14 cellular contexts compared by ENCODE assay signal in genomic region chr19:2532252-2533071, GRCh38. TPM values are rescaled to one million over a fixed set of nuclear protein-coding genes. Genes with fewer than 3 reads are reported as not detected.
DNase-seq lines count a peak whose midpoint lies in the region; ATAC-seq and TF ChIP-seq lines count a peak whose summit lies in the region.
"Had no signal": no experiment of that assay in that cellular context is flagged by ENCODE, and none has a peak within 500 bp of the region (broad histone marks: within the 10 kb centered on the region; RNA-seq: fewer than 3 reads in every experiment).

No MANE protein-coding gene starts in this region.

- H2BK5ac ChIP-seq in mesenchymal stem cell (ENCODE audit: low read depth, low read length, poor library complexity, severe bottlenecking), result no peak overlapping the region

- H3K4ac ChIP-seq in mesenchymal stem cell (ENCODE audit: low read depth in 1 of 2, low read length in 2 of 2), result no peak overlapping the region

- no peaks in the 10 kb centered on the region for H3K79me1 ChIP-seq in mesenchymal stem cell (replicated peaks; ENCODE audit: low read length, poor library complexity, severe bottlenecking)

- H3K27ac ChIP-seq in cingulate gyrus (ENCODE audit: low read depth, low read length) (peak overlapping the region; percentile 34), mesenchymal stem cell (ENCODE audit: low read length, poor library complexity, severe bottlenecking) (peak overlapping the region; percentile 51)

- no peak for TF ChIP-seq CTCF in Calu3 (IDR thresholded peaks at IDR 0.05; ENCODE audit: unreplicated experiment)

- H3K4me1 Mint-ChIP-seq in Calu3 (ENCODE audit: low read depth, unreplicated experiment), result peaks cover 31% of the 10 kb centered on the region

- no peak overlapping the region for H3K9ac ChIP-seq in mesenchymal stem cell (ENCODE audit: low read length)

- H2BK120ac ChIP-seq in mesenchymal stem cell (ENCODE audit: low read depth, low read length), result no peak overlapping the region

- peaks cover 3% of the 10 kb centered on the region for H3K9me3 Mint-ChIP-seq in Calu3 (ENCODE audit: low read depth, unreplicated experiment)
- H3K9me3 Mint-ChIP-seq: CD8-positive, alpha-beta memory T cell had no signal

- peak overlapping the region; percentile 86 for H3K27ac Mint-ChIP-seq in Calu3 (ENCODE audit: unreplicated experiment)
- H3K27ac Mint-ChIP-seq: stimulated activated naive CD8-positive, alpha-beta T cell treated with anti-CD3 and anti-CD28 coated beads, Interleukin-15, Interleukin-2, amounts not matched to agents 100 ng/mL and 50 ng/mL, for 24 hours had no signal

- H3K18ac ChIP-seq in mesenchymal stem cell (ENCODE audit: low read depth in 1 of 2, low read length in 2 of 2), result no peak overlapping the region

- no peak overlapping the region for H2AFZ ChIP-seq in mesenchymal stem cell (ENCODE audit: low read depth, low read length)

- H2BK15ac ChIP-seq in mesenchymal stem cell (ENCODE audit: low read depth, poor library complexity, severe bottlenecking), result no peak overlapping the region

- no peak overlapping the region for H2BK12ac ChIP-seq in mesenchymal stem cell (ENCODE audit: low read length in 2 of 2)

- H3K36me3 Mint-ChIP-seq in Calu3 (ENCODE audit: insufficient read depth, unreplicated experiment), result peaks cover 6% of the 10 kb centered on the region

- H3K27me3 ChIP-seq in mesenchymal stem cell (ENCODE audit: control insufficient read depth in 1 of 2, insufficient read depth in 1 of 2, low read length in 2 of 2), result no peaks in the 10 kb centered on the region

- H3K4me3 Mint-ChIP-seq in Calu3 (ENCODE audit: low read depth, unreplicated experiment), result no peak overlapping the region
- H3K4me3 Mint-ChIP-seq: CD8-positive, alpha-beta memory T cell; nephron; stimulated activated naive CD8-positive, alpha-beta T cell treated with anti-CD3 and anti-CD28 coated beads, Interleukin-15, Interleukin-2, amounts not matched to agents 100 ng/mL and 50 ng/mL, for 24 hours had no signal

- TF ChIP-seq POLR2A in erythroblast (IDR thresholded peaks at IDR 0.05; ENCODE audit: low read length), result no peak

- no peak for ATAC-seq in HG02840 (IDR thresholded peaks at IDR 0.05; ENCODE audit: low FRiP score, unreplicated experiment)
- ATAC-seq: activated CD4-positive, CD25-positive, alpha-beta regulatory T cell treated with anti-CD3 and anti-CD28 coated beads, Interleukin-2, amount 50 U/mL, for 24 hours had no signal

- no peak overlapping the region for H4K91ac ChIP-seq in mesenchymal stem cell (ENCODE audit: low read length)

- intact Hi-C loops in Calu3 (cut with micrococcal nuclease; ENCODE audit: unreplicated experiment), result no loop called here
- intact Hi-C loops in head of caudate nucleus (cut with DNase I), result no loop called here

- H3K27me3 Mint-ChIP-seq in Calu3 (ENCODE audit: unreplicated experiment), result no peaks in the 10 kb centered on the region
- H3K27me3 Mint-ChIP-seq: stimulated activated naive CD8-positive, alpha-beta T cell treated with anti-CD3 and anti-CD28 coated beads, Interleukin-15, Interleukin-2, amounts not matched to agents 100 ng/mL and 50 ng/mL, for 24 hours had no signal

- BruUV-seq in Calu3 (replicated peaks; lab: Mats Ljungman, UMichigan), result no TSS peak

- whole genome bisulfite sequencing in mesenchymal stem cell, result 64% methylated on average over 4 of the region's 7 CpGs

- H3K23ac ChIP-seq in mesenchymal stem cell (ENCODE audit: low read length in 2 of 2), result no peak overlapping the region

- peaks cover 10% of the 10 kb centered on the region for H3K9me3 ChIP-seq in mesenchymal stem cell (ENCODE audit: control insufficient read depth, low read length)

- CTCF ChIA-PET in Calu3 (lab: Charles Lee), result interaction anchor here (0.6 kb wide), 1 partner anchor 10 kb away, joined by 3 read pairs; no protein-coding TSS in a partner anchor

- H3K4me1 ChIP-seq in mesenchymal stem cell (ENCODE audit: control insufficient read depth, insufficient read depth, low read depth, low read length), result peaks cover 4% of the 10 kb centered on the region

- H3K4me3 ChIP-seq in mesenchymal stem cell (ENCODE audit: insufficient read depth in 1 of 2, low read depth in 1 of 2, low read length in 2 of 2), result no peak overlapping the region

- no peak overlapping the region for H3K4me2 ChIP-seq in mesenchymal stem cell (ENCODE audit: low read length, poor library complexity, severe bottlenecking)

- H2AK5ac ChIP-seq in mesenchymal stem cell (ENCODE audit: low read length, severe bottlenecking), result no peak overlapping the region

- no peak for DNase-seq in Calu3
- DNase-seq in NCI-H2029 treated with DMSO at 0.1 percent for 48 hours (lab: John Stamatoyannopoulos, UW), result peak; percentile 16
- peak; percentile 88 for DNase-seq in mesenchymal stem cell
- no peak for DNase-seq in erythroblast (lab: John Stamatoyannopoulos, UW)
- DNase-seq in NCI-H526 treated with DMSO at 0.1 percent for 48 hours (lab: John Stamatoyannopoulos, UW), result no peak
- no peak for DNase-seq in head of caudate nucleus
- DNase-seq: activated effector memory CD4-positive, alpha-beta T cell treated with anti-CD3 and anti-CD28 coated beads, Interleukin-2, amount 50 U/mL, for 16 hours; CD8-positive, alpha-beta memory T cell; effector CD4-positive, alpha-beta T cell had no signal

- H4K8ac ChIP-seq in mesenchymal stem cell (ENCODE audit: low read length), result no peak overlapping the region

- no peak overlapping the region for H3K14ac ChIP-seq in mesenchymal stem cell (ENCODE audit: low read length in 2 of 2)

- no peaks in the 10 kb centered on the region for H3K36me3 ChIP-seq in mesenchymal stem cell (ENCODE audit: control insufficient read depth in 1 of 2, insufficient read depth in 2 of 2, low read depth in 1 of 2, low read length in 2 of 2)

RNA-seq across cellular contexts. Expression of gene GADD45B, which starts 56.5 kb away (rescaled TPM):
- 26.3 and 36.5 TPM in 2 replicates for total RNA-seq in Calu3 (2022)
- polyA plus RNA-seq in mesenchymal stem cell (2013, experiment 1 of 2), result 57.8 TPM
- 51.9 TPM for polyA plus RNA-seq in mesenchymal stem cell (2013, experiment 2 of 2)

Comparison
In these comparisons a context has a peak if more than half of its experiments do, and no peak if none do; other contexts are left out.
1. DNase-seq: peak in NCI-H2029 treated with DMSO at 0.1 percent for 48 hours (single experiment) and mesenchymal stem cell (single experiment); none in Calu3 (single experiment), erythroblast (0 of 2), NCI-H526 treated with DMSO at 0.1 percent for 48 hours (single experiment) and head of caudate nucleus (0 of 42).